Comparison of ENCODE assay signal across 17 cellular contexts in the genomic region with DNA sequence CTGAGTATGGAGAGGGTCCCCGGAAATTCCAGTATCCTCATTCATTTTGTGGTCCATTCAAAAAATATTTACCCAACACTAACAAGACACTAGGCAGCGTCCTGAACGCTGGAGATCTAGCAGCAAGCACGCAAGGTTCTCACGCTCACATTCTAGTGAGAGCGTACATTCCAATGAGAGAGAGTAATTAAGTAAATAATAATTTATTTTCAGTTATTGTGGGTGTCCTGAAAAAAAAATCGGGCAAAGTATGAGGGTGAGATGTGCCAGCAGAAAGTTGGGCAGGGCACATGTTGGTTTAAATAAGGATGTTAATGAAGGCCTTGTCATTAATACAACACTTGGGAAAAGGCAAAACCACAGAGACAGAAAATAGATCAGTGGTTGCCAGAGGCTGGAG. TPM values are rescaled to one million over a fixed set of nuclear protein-coding genes. Genes with fewer than 3 reads are reported as not detected.
DNase-seq lines count a peak whose midpoint lies in the region; FAIRE-seq and TF ChIP-seq lines count a peak whose summit lies in the region.
"Had no signal": no experiment of that assay in that cellular context is flagged by ENCODE, and none has a peak within 500 bp of the region (broad histone marks: within the 10 kb centered on the region; RNA-seq: fewer than 3 reads in every experiment).

No MANE protein-coding gene starts in this region.

- no peaks in the 10 kb centered on the region for H3K9me1 ChIP-seq in endothelial cell of umbilical vein (replicated peaks; ENCODE audit: control insufficient read depth, extremely low read depth, insufficient read depth, low read length)

- no peak for FAIRE-seq in endothelial cell of umbilical vein (lab: Jason Lieb, UNC)
- FAIRE-seq: islet of Langerhans had no signal

- no peak overlapping the region for H3K4me3 ChIP-seq in endothelial cell of umbilical vein (replicated peaks in 1 of 3; ENCODE audit: insufficient read depth in 1 of 3, low read depth in 1 of 3, low read length in 3 of 3)
- H3K4me3 ChIP-seq: skin epidermis, thoracic aorta had no signal

- peak overlapping the region; percentile 21 for H2AFZ ChIP-seq in endothelial cell of umbilical vein (ENCODE audit: low read depth, low read length)

- POLR2A ChIA-PET in RWPE1 (lab: Yijun Ruan, JAX; ENCODE audit: low non-redundant PET) (no interaction called here), endothelial cell of umbilical vein (lab: Charles Lee) (interaction anchor here (1.2 kb wide), 1 partner anchor 33 kb away, joined by 4 read pairs; no protein-coding TSS in a partner anchor)

- peaks cover 23% of the 10 kb centered on the region for H3K4me1 Mint-ChIP-seq in progenitor cell of endocrine pancreas (ENCODE audit: low read depth)
- peaks cover 20 to 25% of the 10 kb centered on the region in 2 donors for H3K4me1 Mint-ChIP-seq in immature natural killer cell

- H3K79me2 ChIP-seq in endothelial cell of umbilical vein (ENCODE audit: control insufficient read depth, insufficient read depth, low read length), result no peaks in the 10 kb centered on the region

- dilution Hi-C loops in endothelial cell of umbilical vein (cut with MboI; ENCODE audit: extremely low pct_ligation_motif_present, low sequenced_read_pairs), result no loop called here

- peak overlapping the region; percentile 64 for H3K27ac ChIP-seq in RWPE1
- peak overlapping the region; percentile 23 for H3K27ac ChIP-seq in endothelial cell of umbilical vein (ENCODE audit: insufficient read depth, low read depth, low read length)
- H3K27ac ChIP-seq: foreskin keratinocyte, thoracic aorta had no signal

- no peak for TF ChIP-seq POLR2A in endothelial cell of umbilical vein (IDR thresholded peaks at IDR 0.05; ENCODE audit: low read depth, low read length)

- H3K9me3 ChIP-seq in endothelial cell of umbilical vein (replicated peaks; ENCODE audit: control insufficient read depth, insufficient read depth, low read length), result no peaks in the 10 kb centered on the region
- H3K9me3 ChIP-seq: thoracic aorta had no signal

- CTCF ChIA-PET in RWPE1 (lab: Yijun Ruan, JAX), result no interaction called here
- CTCF ChIA-PET in endothelial cell of umbilical vein (lab: Charles Lee), result no interaction called here

- peaks cover 30% of the 10 kb centered on the region for H3K4me1 ChIP-seq in endothelial cell of umbilical vein (ENCODE audit: control insufficient read depth, extremely low read depth, insufficient read depth, low read length)

- no peaks in the 10 kb centered on the region for H4K20me1 ChIP-seq in endothelial cell of umbilical vein (replicated peaks; ENCODE audit: control insufficient read depth, extremely low read depth, insufficient read depth, low read length)

- no peak overlapping the region for H3K4me2 ChIP-seq in endothelial cell of umbilical vein (ENCODE audit: insufficient read depth, low read length)

- H3K27me3 Mint-ChIP-seq in progenitor cell of endocrine pancreas (no peaks in the 10 kb centered on the region), immature natural killer cell (ENCODE audit: low read depth in 3 of 3) (peaks cover 0 to 6% (median 0%) of the 10 kb centered on the region in 3 donors)
- H3K27me3 Mint-ChIP-seq: activated naive CD8-positive, alpha-beta T cell treated with anti-CD3 and anti-CD28 coated beads, Interleukin-2, amount 10 ng/mL, durations not matched to agents 7 days and 5 days; dendritic cell treated with granulocyte-macrophage colony-stimulating factor and Interleukin-4, amounts not matched to agents 40 ng/mL and 50 ng/mL, for 4 days; naive thymus-derived CD4-positive, alpha-beta T cell had no signal

- intact Hi-C loops in endothelial cell of umbilical vein (cut with micrococcal nuclease), result loop anchor here (1.0 kb wide), 1 partner anchor 8 kb away; no protein-coding TSS in a partner anchor

- H3K4me3 Mint-ChIP-seq in progenitor cell of endocrine pancreas (ENCODE audit: low read depth) (no peak overlapping the region), immature natural killer cell (no peak overlapping the region)
- H3K4me3 Mint-ChIP-seq: activated naive CD8-positive, alpha-beta T cell treated with anti-CD3 and anti-CD28 coated beads, Interleukin-2, amount 10 ng/mL, durations not matched to agents 7 days and 5 days; CD8-positive, alpha-beta T cell; dendritic cell treated with granulocyte-macrophage colony-stimulating factor and Interleukin-4, amounts not matched to agents 40 ng/mL and 50 ng/mL, for 4 days; naive thymus-derived CD4-positive, alpha-beta T cell had no signal

- H3K36me3 ChIP-seq in endothelial cell of umbilical vein (ENCODE audit: control insufficient read depth in 2 of 2, extremely low read depth in 1 of 2, insufficient read depth in 2 of 2, low read length in 2 of 2), result no peaks in the 10 kb centered on the region
- H3K36me3 ChIP-seq: thoracic aorta had no signal

- no peak for TF ChIP-seq CTCF in RWPE1 (conservative IDR thresholded peaks at IDR 0.05; ENCODE audit: low read depth)
- no peak for TF ChIP-seq CTCF in endothelial cell of umbilical vein (IDR thresholded peaks at IDR 0.05; ENCODE audit: extremely low read depth in 1 of 2, insufficient read depth in 1 of 2, low read depth in 1 of 2, low read length in 2 of 2)
- TF ChIP-seq CTCF in progenitor cell of endocrine pancreas (IDR thresholded peaks at IDR 0.05; ENCODE audit: unreplicated experiment), result no peak

- no TSS peak for BruUV-seq in endothelial cell of umbilical vein (replicated peaks; lab: Mats Ljungman, UMichigan)

- H3K9me3 Mint-ChIP-seq in progenitor cell of endocrine pancreas (ENCODE audit: low read depth) (no peaks in the 10 kb centered on the region), immature natural killer cell (no peaks in the 10 kb centered on the region)
- H3K9me3 Mint-ChIP-seq: activated naive CD8-positive, alpha-beta T cell treated with anti-CD3 and anti-CD28 coated beads, Interleukin-2, amount 10 ng/mL, durations not matched to agents 7 days and 5 days; CD8-positive, alpha-beta T cell; dendritic cell treated with granulocyte-macrophage colony-stimulating factor and Interleukin-4, amounts not matched to agents 40 ng/mL and 50 ng/mL, for 4 days; naive thymus-derived CD4-positive, alpha-beta T cell had no signal

- H3K36me3 Mint-ChIP-seq in progenitor cell of endocrine pancreas (ENCODE audit: insufficient read depth) (no peaks in the 10 kb centered on the region), immature natural killer cell (no peaks in the 10 kb centered on the region)
- H3K36me3 Mint-ChIP-seq: activated naive CD8-positive, alpha-beta T cell treated with anti-CD3 and anti-CD28 coated beads, Interleukin-2, amount 10 ng/mL, durations not matched to agents 7 days and 5 days; CD8-positive, alpha-beta T cell had no signal

- no peaks in the 10 kb centered on the region for H3K27me3 ChIP-seq in endothelial cell of umbilical vein (ENCODE audit: control insufficient read depth in 2 of 2, insufficient read depth in 2 of 2, low read length in 2 of 2)
- H3K27me3 ChIP-seq: foreskin keratinocyte had no signal

- peak overlapping the region; percentile 26 for H3K9ac ChIP-seq in endothelial cell of umbilical vein (replicated peaks; ENCODE audit: extremely low read depth, insufficient read depth, low read length)

- H3K27ac Mint-ChIP-seq in progenitor cell of endocrine pancreas (peak overlapping the region; percentile 93), immature natural killer cell (peak overlapping the region in 1 of 6 donors; percentile 34)
- H3K27ac Mint-ChIP-seq: activated naive CD8-positive, alpha-beta T cell treated with anti-CD3 and anti-CD28 coated beads, Interleukin-2, amount 10 ng/mL, durations not matched to agents 7 days and 5 days; CD8-positive, alpha-beta T cell; dendritic cell treated with granulocyte-macrophage colony-stimulating factor and Interleukin-4, amounts not matched to agents 40 ng/mL and 50 ng/mL, for 4 days had no signal

- DNase-seq in ELR (ENCODE audit: low read depth) (peak; percentile 78), RWPE1 (ENCODE audit: low spot score) (peak; percentile 34), endothelial cell of umbilical vein (ENCODE audit: low read depth, low spot score) (peak; percentile 20), progenitor cell of endocrine pancreas (ENCODE audit: low spot score, unreplicated experiment) (no peak), GDM1 (lab: John Stamatoyannopoulos, UW) (no peak), NCI-H1436 treated with DMSO at 0.1 percent for 48 hours (lab: John Stamatoyannopoulos, UW) (no peak), NCI-H510A treated with DMSO at 0.1 percent for 48 hours (lab: John Stamatoyannopoulos, UW) (no peak), immature natural killer cell (no peak)
- DNase-seq: activated naive CD8-positive, alpha-beta T cell treated with anti-CD3 and anti-CD28 coated beads, Interleukin-2, amount 10 ng/mL, durations not matched to agents 7 days and 5 days; CD8-positive, alpha-beta T cell; naive thymus-derived CD4-positive, alpha-beta T cell; T-helper 9 cell had no signal

TF ChIP-seq in endothelial cell of umbilical vein, 7 proteins besides CTCF, POLR2A, EP300 and RAD21:
- TF ChIP-seq GATA2 (IDR thresholded peaks at IDR 0.05; ENCODE audit: insufficient read depth, insufficient read length, low read depth, low read length) (no peak), POLR2AphosphoS5 (IDR thresholded peaks at IDR 0.05; ENCODE audit: insufficient read depth, low read depth, low read length) (no peak), JUN (IDR thresholded peaks at IDR 0.05; ENCODE audit: borderline replicate concordance, insufficient read depth, insufficient read length, low read depth) (no peak)

RNA-seq across cellular contexts. Expression of gene TMEM156, which starts 4.0 kb away (rescaled TPM):
- total RNA-seq in endothelial cell of umbilical vein (1.00 and 2.7 TPM in 2 replicates), progenitor cell of endocrine pancreas (not detected in 2 replicates)
- polyA plus RNA-seq in endothelial cell of umbilical vein (0.33 and 0.39 TPM in 2 replicates), immature natural killer cell (10 to 100 TPM; 16.3 to 31.9 (median 26.4) TPM)
- polyA plus RNA-seq in endothelial cell of umbilical vein (2011; cell fraction: cytosol; rRNA removed), result 0.86 and 1.4 TPM in 2 replicates
- polyA plus RNA-seq in endothelial cell of umbilical vein (2011; cell fraction: nucleus; rRNA removed), result 0.38 and 0.91 TPM in 2 replicates
- 7.6 and 11.1 TPM in 2 replicates for polyA plus RNA-seq in endothelial cell of umbilical vein (2012)
- polyA minus RNA-seq in endothelial cell of umbilical vein, result 0.45 TPM in 1 of 2 replicates, not detected in the other
- polyA minus RNA-seq in endothelial cell of umbilical vein (2011; cell fraction: cytosol; rRNA and poly(A)+ RNA removed), result 4.4 TPM
- polyA minus RNA-seq in endothelial cell of umbilical vein (2011; cell fraction: nucleus; rRNA and poly(A)+ RNA removed), result 1.3 and 2.4 TPM in 2 replicates
- total RNA-seq: thoracic aorta had no signal

RNA-seq across cellular contexts. Expression of gene KLHL5, which starts 25.9 kb away (rescaled TPM):
- total RNA-seq in endothelial cell of umbilical vein (54.6 and 64.2 TPM in 2 replicates), progenitor cell of endocrine pancreas (44.8 and 49.8 TPM in 2 replicates)
- polyA plus RNA-seq in endothelial cell of umbilical vein (23.0 and 32.2 TPM in 2 replicates), immature natural killer cell (1 to 10 TPM; 5.5 to 8.9 (median 8.9) TPM)
- polyA plus RNA-seq in endothelial cell of umbilical vein (2011; cell fraction: cytosol; rRNA removed), result 35.1 and 36.5 TPM in 2 replicates
- 22.9 and 29.4 TPM in 2 replicates for polyA plus RNA-seq in endothelial cell of umbilical vein (2011; cell fraction: nucleus; rRNA removed)
- 60.8 and 76.7 TPM in 2 replicates for polyA plus RNA-seq in endothelial cell of umbilical vein (2012)
- polyA minus RNA-seq in endothelial cell of umbilical vein, result 78.6 and 84.3 TPM in 2 replicates
- polyA minus RNA-seq in endothelial cell of umbilical vein (2011; cell fraction: cytosol; rRNA and poly(A)+ RNA removed), result 30.1 TPM
- polyA minus RNA-seq in endothelial cell of umbilical vein (2011; cell fraction: nucleus; rRNA and poly(A)+ RNA removed), result 27.9 and 36.6 TPM in 2 replicates

Comparison
In these comparisons a context has a peak if more than half of its experiments do, and no peak if none do; other contexts are left out.
1. DNase-seq: peak in ELR (single experiment), RWPE1 (single experiment) and endothelial cell of umbilical vein (single experiment); none in progenitor cell of endocrine pancreas (single experiment), GDM1 (single experiment), NCI-H1436 treated with DMSO at 0.1 percent for 48 hours (single experiment), NCI-H510A treated with DMSO at 0.1 percent for 48 hours (single experiment) and immature natural killer cell (0 of 3).